Comparison of ENCODE assay signal across 8 cellular contexts in the genomic region with DNA sequence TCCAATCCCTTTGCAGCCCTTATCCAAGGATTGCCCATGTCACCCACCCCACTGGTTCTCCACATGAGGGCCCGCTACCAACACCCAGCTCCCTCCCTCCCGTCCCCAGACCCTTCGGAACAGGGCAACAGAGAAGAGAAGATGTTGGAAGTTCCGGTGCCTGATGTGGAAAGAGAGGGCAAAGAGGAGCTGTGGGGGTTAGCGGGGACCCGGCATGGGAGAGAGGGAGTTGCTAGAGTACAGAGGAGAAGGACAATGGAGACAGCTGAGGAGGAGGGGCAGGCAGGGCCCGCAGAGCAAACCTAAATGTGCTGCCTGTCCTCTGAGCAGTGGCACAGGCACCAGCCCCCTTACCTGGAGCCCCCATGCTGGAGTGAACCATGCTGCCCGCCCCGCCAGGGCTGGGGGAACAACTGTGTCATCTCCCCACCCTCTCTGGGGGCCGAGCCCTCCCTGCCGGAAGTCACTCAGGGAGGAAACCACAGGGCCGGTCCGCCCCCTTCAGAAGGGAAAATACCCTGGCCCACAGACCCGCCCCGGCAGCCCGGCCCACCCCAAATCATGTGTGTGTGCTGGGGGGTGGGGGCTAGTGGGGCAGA.
DNase-seq lines count a peak whose midpoint lies in the region; ATAC-seq and TF ChIP-seq lines count a peak whose summit lies in the region.

A gene (minus strand): TSS at position 417 of the 599 bp plus-strand sequence. CDS start 35 bp downstream, at position 382.

- DNase-seq in DND-41, result peak; percentile 91
- DNase-seq in adipocyte (ENCODE audit: low read depth), result peak; percentile 38
- peak; percentile 88 for DNase-seq in stimulated activated CD8-positive, alpha-beta memory T cell treated with anti-CD3 and anti-CD28 coated beads, Interleukin-12 subunit alpha, Interleukin-12 subunit beta, amount 100 ng/mL, for 1 hour (ENCODE audit: low read depth)
- no peak for DNase-seq in T1000 (lab: John Stamatoyannopoulos, UW)
- no peak for DNase-seq in NCI-H2029 (lab: John Stamatoyannopoulos, UW)

- H3K4me3 ChIP-seq in DND-41 (ENCODE audit: low read depth in 1 of 2, low read length in 2 of 2), result peak within 1 kb of the TSS in 1 of 2 experiments; percentile 61; a peak in 2 of 4 replicates
- H3K4me3 ChIP-seq in adipocyte (ENCODE audit: low read length), result peak within 1 kb of the TSS; percentile 62

- H3K4me1 Mint-ChIP-seq in T-helper 1 cell treated with Interleukin-12 subunit alpha and Interleukin-12 subunit beta and Interleukin-4 antibody, amounts not matched to agents 30 μg/mL and 1 μg/mL, for 36 hours (ENCODE audit: low read depth), result peaks cover 46% of the 10 kb centered on the region

- H3K9me3 ChIP-seq in DND-41 (ENCODE audit: insufficient read depth, low read length, severe bottlenecking), result no peaks in the 10 kb centered on the region
- H3K9me3 ChIP-seq in adipocyte (ENCODE audit: control insufficient read depth, low read length), result no peaks in the 10 kb centered on the region

- H3K4me2 ChIP-seq in DND-41 (ENCODE audit: insufficient read depth, low read length), result peak within 1 kb of the TSS; percentile 95

- H3K27me3 ChIP-seq in DND-41 (ENCODE audit: insufficient read depth, low read length, poor library complexity), result no peaks in the 10 kb centered on the region
- no peaks in the 10 kb centered on the region for H3K27me3 ChIP-seq in adipocyte (replicated peaks; ENCODE audit: control insufficient read depth, insufficient read depth, low read length)
- peaks cover 11% of the 10 kb centered on the region for H3K27me3 ChIP-seq in layer of hippocampus (ENCODE audit: control insufficient read depth, insufficient read depth, low read length)

- no peaks in the 10 kb centered on the region for H3K9me3 Mint-ChIP-seq in T-helper 1 cell treated with Interleukin-12 subunit alpha and Interleukin-12 subunit beta and Interleukin-4 antibody, amounts not matched to agents 30 μg/mL and 1 μg/mL, for 36 hours

- no peaks in the 10 kb centered on the region for H3K79me2 ChIP-seq in DND-41 (ENCODE audit: insufficient read depth, low read length)

- H2AFZ ChIP-seq in DND-41 (ENCODE audit: low read depth, low read length), result peak within 1 kb of the TSS; percentile 74

- H3K4me3 Mint-ChIP-seq in T-helper 1 cell treated with Interleukin-12 subunit alpha and Interleukin-12 subunit beta and Interleukin-4 antibody, amounts not matched to agents 30 μg/mL and 1 μg/mL, for 36 hours, result peak within 1 kb of the TSS; percentile 88

- H3K4me1 ChIP-seq in DND-41 (ENCODE audit: insufficient read depth, low read length) (peaks cover 27% of the 10 kb centered on the region), adipocyte (ENCODE audit: control insufficient read depth, insufficient read depth, low read length) (peaks cover 23% of the 10 kb centered on the region)

- H3K9ac ChIP-seq in DND-41 (ENCODE audit: low read depth, low read length) (peak within 1 kb of the TSS; percentile 47), adipocyte (ENCODE audit: low read length) (no peak within 1 kb of the TSS)

- H3K27ac Mint-ChIP-seq in T-helper 1 cell treated with Interleukin-12 subunit alpha and Interleukin-12 subunit beta and Interleukin-4 antibody, amounts not matched to agents 30 μg/mL and 1 μg/mL, for 36 hours, result peak within 1 kb of the TSS; percentile 72

- no peaks in the 10 kb centered on the region for H3K27me3 Mint-ChIP-seq in T-helper 1 cell treated with Interleukin-12 subunit alpha and Interleukin-12 subunit beta and Interleukin-4 antibody, amounts not matched to agents 30 μg/mL and 1 μg/mL, for 36 hours (ENCODE audit: low read depth)

- no peaks in the 10 kb centered on the region; the same call in 1 of the 2 replicates for H4K20me1 ChIP-seq in DND-41 (ENCODE audit: insufficient read depth, low read length)

- peaks cover 8% of the 10 kb centered on the region for H3K36me3 Mint-ChIP-seq in T-helper 1 cell treated with Interleukin-12 subunit alpha and Interleukin-12 subunit beta and Interleukin-4 antibody, amounts not matched to agents 30 μg/mL and 1 μg/mL, for 36 hours (ENCODE audit: low read depth)

- H3K36me3 ChIP-seq in DND-41 (ENCODE audit: insufficient read depth, low read length) (no peaks in the 10 kb centered on the region), adipocyte (ENCODE audit: control insufficient read depth, insufficient read depth, low read length, severe bottlenecking) (no peaks in the 10 kb centered on the region)

- no peak for TF ChIP-seq CTCF in DND-41 (IDR thresholded peaks at IDR 0.05; ENCODE audit: borderline replicate concordance, extremely low read depth, low read length, poor library complexity, severe bottlenecking)

- peak; percentile 88 for ATAC-seq in DND-41 (ENCODE audit: insufficient read depth, low read depth)
- peak; percentile 39 for ATAC-seq in HG02588 (IDR thresholded peaks at IDR 0.05; ENCODE audit: unreplicated experiment)

- peak within 1 kb of the TSS; percentile 5; the same call in 1 of the 2 replicates for H3K27ac ChIP-seq in DND-41 (ENCODE audit: low read length)
- H3K27ac ChIP-seq in layer of hippocampus (ENCODE audit: low read depth, low read length), result peak within 1 kb of the TSS; percentile 68

Comparison
In these comparisons a context has a peak if more than half of its experiments do, and no peak if none do; other contexts are left out.
1. DNase-seq: peak in DND-41 (single experiment), adipocyte (single experiment) and stimulated activated CD8-positive, alpha-beta memory T cell treated with anti-CD3 and anti-CD28 coated beads, Interleukin-12 subunit alpha, Interleukin-12 subunit beta, amount 100 ng/mL, for 1 hour (single experiment); none in T1000 (single experiment) and NCI-H2029 (single experiment).